Comparison of ENCODE assay signal across 1 cellular context in the genomic region with DNA sequence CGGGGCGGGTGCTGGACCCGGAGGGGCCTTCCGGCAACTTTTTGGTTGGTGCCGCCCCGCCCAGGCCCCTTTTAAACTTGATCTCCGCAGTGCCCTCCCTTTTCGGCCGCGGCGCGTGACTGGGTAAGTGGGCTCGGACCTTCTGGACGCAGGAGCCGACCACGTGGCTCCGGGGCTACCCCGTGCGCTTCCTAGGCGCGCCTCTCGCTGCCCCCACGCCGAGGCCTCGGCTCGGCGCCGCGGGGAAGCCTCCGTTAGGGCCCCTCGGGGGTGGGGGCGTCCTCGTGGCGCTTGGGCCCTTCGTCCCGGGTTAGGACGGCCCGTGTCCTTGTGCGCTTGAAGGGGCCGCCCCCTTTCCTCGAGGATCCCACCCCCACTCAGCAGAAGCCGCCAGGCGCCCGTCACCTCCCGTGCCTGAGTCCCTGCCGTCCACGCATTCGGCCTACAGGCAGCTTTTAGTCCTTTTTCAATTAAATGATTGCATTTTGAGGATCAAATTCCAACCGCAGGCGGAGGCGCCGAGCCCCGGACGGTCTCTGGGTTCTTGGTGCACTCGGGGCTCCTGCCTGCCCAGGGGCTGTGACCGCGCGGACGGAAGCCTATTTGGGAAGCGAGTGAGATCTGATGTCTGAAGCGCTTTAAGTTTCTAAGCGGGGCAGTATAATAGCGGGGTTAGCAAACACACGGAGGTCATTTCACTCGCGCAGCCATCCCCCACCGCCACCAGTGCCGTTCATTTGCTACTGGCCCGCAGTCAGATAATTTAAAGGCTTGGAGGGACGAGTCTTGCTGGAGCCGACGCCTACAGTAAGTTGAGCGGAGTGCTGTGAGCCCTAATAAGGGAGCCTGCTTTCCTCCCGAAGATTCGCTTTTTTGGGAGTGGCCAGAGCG.
TF ChIP-seq lines count a peak whose summit lies in the region.

No MANE protein-coding gene starts in this region.

TF ChIP-seq in HepG2, 621 proteins besides CTCF, POLR2A, EP300 and RAD21 (continued from another document and continues in another):
- TF ChIP-seq, protein P1, sequence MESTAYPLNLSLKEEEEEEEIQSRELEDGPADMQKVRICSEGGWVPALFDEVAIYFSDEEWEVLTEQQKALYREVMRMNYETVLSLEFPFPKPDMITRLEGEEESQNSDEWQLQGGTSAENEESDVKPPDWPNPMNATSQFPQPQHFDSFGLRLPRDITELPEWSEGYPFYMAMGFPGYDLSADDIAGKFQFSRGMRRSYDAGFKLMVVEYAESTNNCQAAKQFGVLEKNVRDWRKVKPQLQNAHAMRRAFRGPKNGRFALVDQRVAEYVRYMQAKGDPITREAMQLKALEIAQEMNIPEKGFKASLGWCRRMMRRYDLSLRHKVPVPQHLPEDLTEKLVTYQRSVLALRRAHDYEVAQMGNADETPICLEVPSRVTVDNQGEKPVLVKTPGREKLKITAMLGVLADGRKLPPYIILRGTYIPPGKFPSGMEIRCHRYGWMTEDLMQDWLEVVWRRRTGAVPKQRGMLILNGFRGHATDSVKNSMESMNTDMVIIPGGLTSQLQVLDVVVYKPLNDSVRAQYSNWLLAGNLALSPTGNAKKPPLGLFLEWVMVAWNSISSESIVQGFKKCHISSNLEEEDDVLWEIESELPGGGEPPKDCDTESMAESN (CRISPR knock-in tag; conservative IDR thresholded peaks at IDR 0.05), result peak; percentile 82
- TF ChIP-seq ZNF776 (CRISPR knock-in tag; IDR thresholded peaks at IDR 0.05) (peak; percentile 87), TARDBP (CRISPR knock-in tag; IDR thresholded peaks at IDR 0.05) (no peak), NFE2 (CRISPR knock-in tag; IDR thresholded peaks at IDR 0.05) (no peak), ZMYM3 (CRISPR knock-in tag; IDR thresholded peaks at IDR 0.05) (peak; percentile 14; the same call in 1 of the 2 replicates), SAP130 (CRISPR knock-in tag; IDR thresholded peaks at IDR 0.05; ENCODE audit: low read depth) (peak; percentile 54), POLR2G (IDR thresholded peaks at IDR 0.05; ENCODE audit: low read depth, low read length) (peak; percentile 69), MIXL1 (CRISPR knock-in tag; IDR thresholded peaks at IDR 0.05) (0 out of 2 replicates have a peak, but pooled peaks have one; percentile 48), NCOA1 (CRISPR knock-in tag; IDR thresholded peaks at IDR 0.05) (no peak), MYNN (CRISPR knock-in tag; IDR thresholded peaks at IDR 0.05; ENCODE audit: low read depth) (no peak), HOXD1 (CRISPR knock-in tag; IDR thresholded peaks at IDR 0.05) (no peak; the same call in none of the 2 replicates), ZNF605 (CRISPR knock-in tag; IDR thresholded peaks at IDR 0.05) (peak; percentile 89), ZNF224 (CRISPR knock-in tag; IDR thresholded peaks at IDR 0.05) (peak; percentile 60; the same call in 1 of the 2 replicates), ARID2 (CRISPR knock-in tag; IDR thresholded peaks at IDR 0.05; ENCODE audit: borderline replicate concordance) (no peak), HDAC6 (IDR thresholded peaks at IDR 0.05; ENCODE audit: low read depth, low read length) (no peak), RAD51 (IDR thresholded peaks at IDR 0.05; ENCODE audit: borderline replicate concordance) (no peak), GATAD1 (CRISPR knock-in tag; IDR thresholded peaks at IDR 0.05) (no peak), ZKSCAN5 (CRISPR knock-in tag; IDR thresholded peaks at IDR 0.05) (no peak), TCF7L2 (IDR thresholded peaks at IDR 0.05; ENCODE audit: low read depth, low read length) (no peak), SIN3B (IDR thresholded peaks at IDR 0.05; ENCODE audit: low read length) (no peak), HMG20A (CRISPR knock-in tag; IDR thresholded peaks at IDR 0.05; ENCODE audit: borderline replicate concordance) (no peak), HIVEP1 (CRISPR knock-in tag; IDR thresholded peaks at IDR 0.05) (peak; percentile 57; the same call in 1 of the 2 replicates), FOXM1 (CRISPR knock-in tag; IDR thresholded peaks at IDR 0.05) (no peak), TOE1 (CRISPR knock-in tag; IDR thresholded peaks at IDR 0.05) (0 out of 2 replicates have a peak, but pooled peaks have one; percentile 30), NFKB2 (CRISPR knock-in tag; IDR thresholded peaks at IDR 0.05; ENCODE audit: borderline replicate concordance) (peak; percentile 93; the same call in 1 of the 2 replicates), KAT2B (IDR thresholded peaks at IDR 0.05; ENCODE audit: borderline replicate concordance, low read depth, low read length) (no peak), FIP1L1 (IDR thresholded peaks at IDR 0.05; ENCODE audit: borderline replicate concordance, insufficient read depth, low read depth, low read length) (no peak), KDM1A (CRISPR knock-in tag; IDR thresholded peaks at IDR 0.05) (no peak; the same call in 1 of the 2 replicates), SATB2 (CRISPR knock-in tag; IDR thresholded peaks at IDR 0.05) (0 out of 2 replicates have a peak, but pooled peaks have one; percentile 81), PRMT3 (CRISPR knock-in tag; IDR thresholded peaks at IDR 0.05; ENCODE audit: borderline replicate concordance, low read depth) (no peak; the same call in 1 of the 2 replicates), CBFB (CRISPR knock-in tag; IDR thresholded peaks at IDR 0.05) (peak; percentile 37; the same call in 1 of the 2 replicates), NFYC (CRISPR knock-in tag; IDR thresholded peaks at IDR 0.05) (no peak; the same call in 1 of the 2 replicates), ZNF30 (CRISPR knock-in tag; IDR thresholded peaks at IDR 0.05) (no peak), ARNT2 (CRISPR knock-in tag; IDR thresholded peaks at IDR 0.05; ENCODE audit: low read depth) (peak; percentile 90), SMARCE1 (IDR thresholded peaks at IDR 0.05; ENCODE audit: borderline replicate concordance) (no peak), ZNF629 (CRISPR knock-in tag; conservative IDR thresholded peaks at IDR 0.05) (no peak), MBD4 (IDR thresholded peaks at IDR 0.05; ENCODE audit: borderline replicate concordance, low read length) (no peak), ZNF234 (CRISPR knock-in tag; conservative IDR thresholded peaks at IDR 0.05) (0 out of 2 replicates have a peak, but pooled peaks have one; percentile 51), YEATS2 (CRISPR knock-in tag; IDR thresholded peaks at IDR 0.05; ENCODE audit: borderline replicate concordance) (peak; percentile 24; the same call in 1 of the 2 replicates), ZNF138 (CRISPR knock-in tag; IDR thresholded peaks at IDR 0.05; ENCODE audit: low read depth) (peak; percentile 77; the same call in 1 of the 2 replicates), ESRRA (CRISPR knock-in tag; IDR thresholded peaks at IDR 0.05; ENCODE audit: low read depth) (no peak), RFXANK (CRISPR knock-in tag; IDR thresholded peaks at IDR 0.05) (no peak), ZMAT3 (CRISPR knock-in tag; conservative IDR thresholded peaks at IDR 0.05) (peak; percentile 30; the same call in 1 of the 2 replicates), ZNF225 (CRISPR knock-in tag; IDR thresholded peaks at IDR 0.05) (peak; percentile 46; the same call in 1 of the 2 replicates), ZNF891 (CRISPR knock-in tag; IDR thresholded peaks at IDR 0.05) (no peak; the same call in 1 of the 2 replicates), ZNF556 (CRISPR knock-in tag; IDR thresholded peaks at IDR 0.05; ENCODE audit: borderline replicate concordance) (no peak)
- TF ChIP-seq, protein P2, sequence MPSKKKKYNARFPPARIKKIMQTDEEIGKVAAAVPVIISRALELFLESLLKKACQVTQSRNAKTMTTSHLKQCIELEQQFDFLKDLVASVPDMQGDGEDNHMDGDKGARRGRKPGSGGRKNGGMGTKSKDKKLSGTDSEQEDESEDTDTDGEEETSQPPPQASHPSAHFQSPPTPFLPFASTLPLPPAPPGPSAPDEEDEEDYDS (CRISPR knock-in tag; IDR thresholded peaks at IDR 0.05), result peak; percentile 39; the same call in 1 of the 2 replicates
- TF ChIP-seq, protein P3, sequence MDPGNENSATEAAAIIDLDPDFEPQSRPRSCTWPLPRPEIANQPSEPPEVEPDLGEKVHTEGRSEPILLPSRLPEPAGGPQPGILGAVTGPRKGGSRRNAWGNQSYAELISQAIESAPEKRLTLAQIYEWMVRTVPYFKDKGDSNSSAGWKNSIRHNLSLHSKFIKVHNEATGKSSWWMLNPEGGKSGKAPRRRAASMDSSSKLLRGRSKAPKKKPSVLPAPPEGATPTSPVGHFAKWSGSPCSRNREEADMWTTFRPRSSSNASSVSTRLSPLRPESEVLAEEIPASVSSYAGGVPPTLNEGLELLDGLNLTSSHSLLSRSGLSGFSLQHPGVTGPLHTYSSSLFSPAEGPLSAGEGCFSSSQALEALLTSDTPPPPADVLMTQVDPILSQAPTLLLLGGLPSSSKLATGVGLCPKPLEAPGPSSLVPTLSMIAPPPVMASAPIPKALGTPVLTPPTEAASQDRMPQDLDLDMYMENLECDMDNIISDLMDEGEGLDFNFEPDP (CRISPR knock-in tag; conservative IDR thresholded peaks at IDR 0.05), result no peak
- TF ChIP-seq, protein P4, sequence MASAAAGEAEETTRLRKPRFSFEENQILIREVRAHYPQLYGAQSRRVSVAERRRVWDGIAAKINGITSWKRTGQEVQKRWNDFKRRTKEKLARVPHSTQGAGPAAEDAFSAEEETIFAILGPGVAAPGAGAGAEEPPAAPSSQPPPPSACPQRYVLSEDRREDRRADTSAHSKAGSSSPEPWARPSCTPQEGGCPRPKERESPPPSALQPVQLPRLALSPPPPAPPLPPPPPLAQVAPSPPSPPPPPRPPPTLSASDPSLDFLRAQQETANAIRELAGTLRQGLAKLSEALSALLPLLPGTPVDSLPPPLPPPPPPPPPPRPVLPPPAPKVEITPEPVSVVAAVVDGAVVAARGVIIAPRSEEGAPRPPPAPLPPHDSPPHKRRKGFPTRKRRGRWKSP (CRISPR knock-in tag; IDR thresholded peaks at IDR 0.05), result peak; percentile 74; the same call in 1 of the 2 replicates
- TF ChIP-seq, protein P5, sequence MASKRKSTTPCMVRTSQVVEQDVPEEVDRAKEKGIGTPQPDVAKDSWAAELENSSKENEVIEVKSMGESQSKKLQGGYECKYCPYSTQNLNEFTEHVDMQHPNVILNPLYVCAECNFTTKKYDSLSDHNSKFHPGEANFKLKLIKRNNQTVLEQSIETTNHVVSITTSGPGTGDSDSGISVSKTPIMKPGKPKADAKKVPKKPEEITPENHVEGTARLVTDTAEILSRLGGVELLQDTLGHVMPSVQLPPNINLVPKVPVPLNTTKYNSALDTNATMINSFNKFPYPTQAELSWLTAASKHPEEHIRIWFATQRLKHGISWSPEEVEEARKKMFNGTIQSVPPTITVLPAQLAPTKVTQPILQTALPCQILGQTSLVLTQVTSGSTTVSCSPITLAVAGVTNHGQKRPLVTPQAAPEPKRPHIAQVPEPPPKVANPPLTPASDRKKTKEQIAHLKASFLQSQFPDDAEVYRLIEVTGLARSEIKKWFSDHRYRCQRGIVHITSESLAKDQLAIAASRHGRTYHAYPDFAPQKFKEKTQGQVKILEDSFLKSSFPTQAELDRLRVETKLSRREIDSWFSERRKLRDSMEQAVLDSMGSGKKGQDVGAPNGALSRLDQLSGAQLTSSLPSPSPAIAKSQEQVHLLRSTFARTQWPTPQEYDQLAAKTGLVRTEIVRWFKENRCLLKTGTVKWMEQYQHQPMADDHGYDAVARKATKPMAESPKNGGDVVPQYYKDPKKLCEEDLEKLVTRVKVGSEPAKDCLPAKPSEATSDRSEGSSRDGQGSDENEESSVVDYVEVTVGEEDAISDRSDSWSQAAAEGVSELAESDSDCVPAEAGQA (IDR thresholded peaks at IDR 0.05; ENCODE audit: low read depth), result no peak
- TF ChIP-seq, protein P5 (CRISPR knock-in tag; IDR thresholded peaks at IDR 0.05; ENCODE audit: borderline replicate concordance), result peak; percentile 85; the same call in 1 of the 2 replicates
- TF ChIP-seq, protein P6, sequence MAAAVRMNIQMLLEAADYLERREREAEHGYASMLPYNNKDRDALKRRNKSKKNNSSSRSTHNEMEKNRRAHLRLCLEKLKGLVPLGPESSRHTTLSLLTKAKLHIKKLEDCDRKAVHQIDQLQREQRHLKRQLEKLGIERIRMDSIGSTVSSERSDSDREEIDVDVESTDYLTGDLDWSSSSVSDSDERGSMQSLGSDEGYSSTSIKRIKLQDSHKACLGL (CRISPR knock-in tag; IDR thresholded peaks at IDR 0.05), result peak; percentile 87
- TF ChIP-seq, protein P7, sequence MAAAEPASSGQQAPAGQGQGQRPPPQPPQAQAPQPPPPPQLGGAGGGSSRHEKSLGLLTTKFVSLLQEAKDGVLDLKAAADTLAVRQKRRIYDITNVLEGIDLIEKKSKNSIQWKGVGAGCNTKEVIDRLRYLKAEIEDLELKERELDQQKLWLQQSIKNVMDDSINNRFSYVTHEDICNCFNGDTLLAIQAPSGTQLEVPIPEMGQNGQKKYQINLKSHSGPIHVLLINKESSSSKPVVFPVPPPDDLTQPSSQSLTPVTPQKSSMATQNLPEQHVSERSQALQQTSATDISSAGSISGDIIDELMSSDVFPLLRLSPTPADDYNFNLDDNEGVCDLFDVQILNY (CRISPR knock-in tag; conservative IDR thresholded peaks at IDR 0.05), result peak; percentile 64; the same call in 1 of the 2 replicates
- TF ChIP-seq, protein P8, sequence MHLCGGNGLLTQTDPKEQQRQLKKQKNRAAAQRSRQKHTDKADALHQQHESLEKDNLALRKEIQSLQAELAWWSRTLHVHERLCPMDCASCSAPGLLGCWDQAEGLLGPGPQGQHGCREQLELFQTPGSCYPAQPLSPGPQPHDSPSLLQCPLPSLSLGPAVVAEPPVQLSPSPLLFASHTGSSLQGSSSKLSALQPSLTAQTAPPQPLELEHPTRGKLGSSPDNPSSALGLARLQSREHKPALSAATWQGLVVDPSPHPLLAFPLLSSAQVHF (CRISPR knock-in tag; IDR thresholded peaks at IDR 0.05), result peak; percentile 88
- TF ChIP-seq, protein P9, sequence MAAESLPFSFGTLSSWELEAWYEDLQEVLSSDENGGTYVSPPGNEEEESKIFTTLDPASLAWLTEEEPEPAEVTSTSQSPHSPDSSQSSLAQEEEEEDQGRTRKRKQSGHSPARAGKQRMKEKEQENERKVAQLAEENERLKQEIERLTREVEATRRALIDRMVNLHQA (CRISPR knock-in tag; IDR thresholded peaks at IDR 0.05), result no peak
